In genomic region chr6:47308674-47309325, GRCh38 we compare ENCODE assay signal across 2 cellular contexts.
TF ChIP-seq lines count a peak whose summit lies in the region.

No MANE protein-coding gene starts in this region.

TF ChIP-seq in HEK293, 187 proteins besides CTCF, POLR2A, EP300 and RAD21 (continued from another document):
- TF ChIP-seq ZNF449 (tag by site-specific recombination; IDR thresholded peaks at IDR 0.05) (no peak), ZNF335 (tag by site-specific recombination; conservative IDR thresholded peaks at IDR 0.05) (peak; percentile 77; the same call in 1 of the 2 replicates), ZNF558 (tag by site-specific recombination; IDR thresholded peaks at IDR 0.05) (no peak), SALL2 (tag by site-specific recombination; IDR thresholded peaks at IDR 0.05; ENCODE audit: borderline replicate concordance) (no peak), HOXC10 (CRISPR knock-in tag; IDR thresholded peaks at IDR 0.05) (peak; percentile 49; the same call in 1 of the 2 replicates), ZNF571 (tag by site-specific recombination; IDR thresholded peaks at IDR 0.05) (no peak), ZNF239 (tag by site-specific recombination; IDR thresholded peaks at IDR 0.05) (no peak), ZNF776 (tag by site-specific recombination; IDR thresholded peaks at IDR 0.05; ENCODE audit: borderline replicate concordance) (no peak), PATZ1 (tag by site-specific recombination; IDR thresholded peaks at IDR 0.05) (0 out of 2 replicates have a peak, but pooled peaks have one; percentile 14), IKZF3 (tag by site-specific recombination; IDR thresholded peaks at IDR 0.05) (no peak), ZNF501 (tag by site-specific recombination; IDR thresholded peaks at IDR 0.05) (0 out of 2 replicates have a peak, but pooled peaks have one; percentile 52), ZNF677 (tag by site-specific recombination; IDR thresholded peaks at IDR 0.05) (no peak), PBX3 (CRISPR knock-in tag; IDR thresholded peaks at IDR 0.05) (peak; percentile 20; the same call in 1 of the 2 replicates)

TF ChIP-seq in HepG2, 621 proteins besides CTCF, POLR2A, EP300 and RAD21 (continues in another document):
- TF ChIP-seq, protein P1, sequence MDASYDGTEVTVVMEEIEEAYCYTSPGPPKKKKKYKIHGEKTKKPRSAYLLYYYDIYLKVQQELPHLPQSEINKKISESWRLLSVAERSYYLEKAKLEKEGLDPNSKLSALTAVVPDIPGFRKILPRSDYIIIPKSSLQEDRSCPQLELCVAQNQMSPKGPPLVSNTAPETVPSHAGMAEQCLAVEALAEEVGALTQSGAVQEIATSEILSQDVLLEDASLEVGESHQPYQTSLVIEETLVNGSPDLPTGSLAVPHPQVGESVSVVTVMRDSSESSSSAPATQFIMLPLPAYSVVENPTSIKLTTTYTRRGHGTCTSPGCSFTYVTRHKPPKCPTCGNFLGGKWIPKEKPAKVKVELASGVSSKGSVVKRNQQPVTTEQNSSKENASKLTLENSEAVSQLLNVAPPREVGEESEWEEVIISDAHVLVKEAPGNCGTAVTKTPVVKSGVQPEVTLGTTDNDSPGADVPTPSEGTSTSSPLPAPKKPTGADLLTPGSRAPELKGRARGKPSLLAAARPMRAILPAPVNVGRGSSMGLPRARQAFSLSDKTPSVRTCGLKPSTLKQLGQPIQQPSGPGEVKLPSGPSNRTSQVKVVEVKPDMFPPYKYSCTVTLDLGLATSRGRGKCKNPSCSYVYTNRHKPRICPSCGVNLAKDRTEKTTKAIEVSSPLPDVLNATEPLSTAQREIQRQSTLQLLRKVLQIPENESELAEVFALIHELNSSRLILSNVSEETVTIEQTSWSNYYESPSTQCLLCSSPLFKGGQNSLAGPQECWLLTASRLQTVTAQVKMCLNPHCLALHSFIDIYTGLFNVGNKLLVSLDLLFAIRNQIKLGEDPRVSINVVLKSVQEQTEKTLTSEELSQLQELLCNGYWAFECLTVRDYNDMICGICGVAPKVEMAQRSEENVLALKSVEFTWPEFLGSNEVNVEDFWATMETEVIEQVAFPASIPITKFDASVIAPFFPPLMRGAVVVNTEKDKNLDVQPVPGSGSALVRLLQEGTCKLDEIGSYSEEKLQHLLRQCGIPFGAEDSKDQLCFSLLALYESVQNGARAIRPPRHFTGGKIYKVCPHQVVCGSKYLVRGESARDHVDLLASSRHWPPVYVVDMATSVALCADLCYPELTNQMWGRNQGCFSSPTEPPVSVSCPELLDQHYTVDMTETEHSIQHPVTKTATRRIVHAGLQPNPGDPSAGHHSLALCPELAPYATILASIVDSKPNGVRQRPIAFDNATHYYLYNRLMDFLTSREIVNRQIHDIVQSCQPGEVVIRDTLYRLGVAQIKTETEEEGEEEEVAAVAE (CRISPR knock-in tag; IDR thresholded peaks at IDR 0.05; ENCODE audit: borderline replicate concordance), result no peak
- TF ChIP-seq ZNF563 (CRISPR knock-in tag; IDR thresholded peaks at IDR 0.05) (peak; percentile 18; the same call in 1 of the 2 replicates), ZNF441 (CRISPR knock-in tag; IDR thresholded peaks at IDR 0.05; ENCODE audit: borderline replicate concordance) (no peak), SMARCC2 (IDR thresholded peaks at IDR 0.05) (no peak), SRY (CRISPR knock-in tag; IDR thresholded peaks at IDR 0.05) (no peak), MNT (IDR thresholded peaks at IDR 0.05) (no peak), NR3C1 (CRISPR knock-in tag; IDR thresholded peaks at IDR 0.05) (no peak), CAMTA2 (CRISPR knock-in tag; IDR thresholded peaks at IDR 0.05; ENCODE audit: borderline replicate concordance) (no peak; the same call in 1 of the 2 replicates), SMARCE1 (IDR thresholded peaks at IDR 0.05; ENCODE audit: borderline replicate concordance) (no peak), JDP2 (CRISPR knock-in tag; IDR thresholded peaks at IDR 0.05; ENCODE audit: borderline replicate concordance) (no peak), ZKSCAN5 (CRISPR knock-in tag; IDR thresholded peaks at IDR 0.05) (no peak), ZNF746 (CRISPR knock-in tag; IDR thresholded peaks at IDR 0.05) (no peak), NAIF1 (CRISPR knock-in tag; IDR thresholded peaks at IDR 0.05; ENCODE audit: borderline replicate concordance) (peak; percentile 45; the same call in 1 of the 2 replicates), RORA (CRISPR knock-in tag; IDR thresholded peaks at IDR 0.05) (no peak; the same call in 1 of the 2 replicates), ZNF567 (CRISPR knock-in tag; IDR thresholded peaks at IDR 0.05; ENCODE audit: borderline replicate concordance) (no peak), ZNF446 (CRISPR knock-in tag; IDR thresholded peaks at IDR 0.05) (peak; percentile 56; the same call in 1 of the 2 replicates), SETDB1 (CRISPR knock-in tag; IDR thresholded peaks at IDR 0.05; ENCODE audit: borderline replicate concordance) (no peak), ZNF160 (CRISPR knock-in tag; IDR thresholded peaks at IDR 0.05) (no peak), DNMT3B (CRISPR knock-in tag; conservative IDR thresholded peaks at IDR 0.05) (no peak), NFYC (CRISPR knock-in tag; IDR thresholded peaks at IDR 0.05) (no peak), YEATS4 (CRISPR knock-in tag; IDR thresholded peaks at IDR 0.05; ENCODE audit: borderline replicate concordance) (no peak), ZNF501 (CRISPR knock-in tag; IDR thresholded peaks at IDR 0.05) (no peak), NRL (CRISPR knock-in tag; IDR thresholded peaks at IDR 0.05; ENCODE audit: borderline replicate concordance) (no peak; the same call in 1 of the 2 replicates), ZNF468 (CRISPR knock-in tag; IDR thresholded peaks at IDR 0.05) (no peak), HNRNPL (IDR thresholded peaks at IDR 0.05; ENCODE audit: low read depth, low read length) (no peak), ZUFSP (CRISPR knock-in tag; IDR thresholded peaks at IDR 0.05; ENCODE audit: borderline replicate concordance) (no peak), ZNF138 (CRISPR knock-in tag; IDR thresholded peaks at IDR 0.05; ENCODE audit: low read depth) (no peak), ZNF124 (CRISPR knock-in tag; IDR thresholded peaks at IDR 0.05) (no peak), GATAD1 (CRISPR knock-in tag; IDR thresholded peaks at IDR 0.05) (no peak), HNRNPLL (IDR thresholded peaks at IDR 0.05; ENCODE audit: low read depth, low read length, poor library complexity, severe bottlenecking) (no peak), PHB2 (IDR thresholded peaks at IDR 0.05; ENCODE audit: partially characterized antibody) (no peak), ZNF878 (CRISPR knock-in tag; IDR thresholded peaks at IDR 0.05) (no peak), AGO2 (optimal IDR thresholded peaks at IDR 0.05; ENCODE audit: low read depth, low read length) (peak; percentile 95), ZBTB4 (CRISPR knock-in tag; IDR thresholded peaks at IDR 0.05; ENCODE audit: borderline replicate concordance) (no peak), SP1 (IDR thresholded peaks at IDR 0.05) (no peak), SP1 (CRISPR knock-in tag; IDR thresholded peaks at IDR 0.05) (no peak)
- TF ChIP-seq, protein P2, sequence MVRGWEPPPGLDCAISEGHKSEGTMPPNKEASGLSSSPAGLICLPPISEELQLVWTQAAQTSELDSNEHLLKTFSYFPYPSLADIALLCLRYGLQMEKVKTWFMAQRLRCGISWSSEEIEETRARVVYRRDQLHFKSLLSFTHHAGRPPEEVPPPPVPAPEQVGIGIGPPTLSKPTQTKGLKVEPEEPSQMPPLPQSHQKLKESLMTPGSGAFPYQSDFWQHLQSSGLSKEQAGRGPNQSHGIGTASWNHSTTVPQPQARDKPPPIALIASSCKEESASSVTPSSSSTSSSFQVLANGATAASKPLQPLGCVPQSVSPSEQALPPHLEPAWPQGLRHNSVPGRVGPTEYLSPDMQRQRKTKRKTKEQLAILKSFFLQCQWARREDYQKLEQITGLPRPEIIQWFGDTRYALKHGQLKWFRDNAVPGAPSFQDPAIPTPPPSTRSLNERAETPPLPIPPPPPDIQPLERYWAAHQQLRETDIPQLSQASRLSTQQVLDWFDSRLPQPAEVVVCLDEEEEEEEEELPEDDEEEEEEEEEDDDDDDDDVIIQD (CRISPR knock-in tag; IDR thresholded peaks at IDR 0.05; ENCODE audit: low read depth), result no peak
- TF ChIP-seq, protein P3, sequence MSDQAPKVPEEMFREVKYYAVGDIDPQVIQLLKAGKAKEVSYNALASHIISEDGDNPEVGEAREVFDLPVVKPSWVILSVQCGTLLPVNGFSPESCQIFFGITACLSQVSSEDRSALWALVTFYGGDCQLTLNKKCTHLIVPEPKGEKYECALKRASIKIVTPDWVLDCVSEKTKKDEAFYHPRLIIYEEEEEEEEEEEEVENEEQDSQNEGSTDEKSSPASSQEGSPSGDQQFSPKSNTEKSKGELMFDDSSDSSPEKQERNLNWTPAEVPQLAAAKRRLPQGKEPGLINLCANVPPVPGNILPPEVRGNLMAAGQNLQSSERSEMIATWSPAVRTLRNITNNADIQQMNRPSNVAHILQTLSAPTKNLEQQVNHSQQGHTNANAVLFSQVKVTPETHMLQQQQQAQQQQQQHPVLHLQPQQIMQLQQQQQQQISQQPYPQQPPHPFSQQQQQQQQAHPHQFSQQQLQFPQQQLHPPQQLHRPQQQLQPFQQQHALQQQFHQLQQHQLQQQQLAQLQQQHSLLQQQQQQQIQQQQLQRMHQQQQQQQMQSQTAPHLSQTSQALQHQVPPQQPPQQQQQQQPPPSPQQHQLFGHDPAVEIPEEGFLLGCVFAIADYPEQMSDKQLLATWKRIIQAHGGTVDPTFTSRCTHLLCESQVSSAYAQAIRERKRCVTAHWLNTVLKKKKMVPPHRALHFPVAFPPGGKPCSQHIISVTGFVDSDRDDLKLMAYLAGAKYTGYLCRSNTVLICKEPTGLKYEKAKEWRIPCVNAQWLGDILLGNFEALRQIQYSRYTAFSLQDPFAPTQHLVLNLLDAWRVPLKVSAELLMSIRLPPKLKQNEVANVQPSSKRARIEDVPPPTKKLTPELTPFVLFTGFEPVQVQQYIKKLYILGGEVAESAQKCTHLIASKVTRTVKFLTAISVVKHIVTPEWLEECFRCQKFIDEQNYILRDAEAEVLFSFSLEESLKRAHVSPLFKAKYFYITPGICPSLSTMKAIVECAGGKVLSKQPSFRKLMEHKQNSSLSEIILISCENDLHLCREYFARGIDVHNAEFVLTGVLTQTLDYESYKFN (CRISPR knock-in tag; conservative IDR thresholded peaks at IDR 0.05), result no peak
- TF ChIP-seq, protein P4, sequence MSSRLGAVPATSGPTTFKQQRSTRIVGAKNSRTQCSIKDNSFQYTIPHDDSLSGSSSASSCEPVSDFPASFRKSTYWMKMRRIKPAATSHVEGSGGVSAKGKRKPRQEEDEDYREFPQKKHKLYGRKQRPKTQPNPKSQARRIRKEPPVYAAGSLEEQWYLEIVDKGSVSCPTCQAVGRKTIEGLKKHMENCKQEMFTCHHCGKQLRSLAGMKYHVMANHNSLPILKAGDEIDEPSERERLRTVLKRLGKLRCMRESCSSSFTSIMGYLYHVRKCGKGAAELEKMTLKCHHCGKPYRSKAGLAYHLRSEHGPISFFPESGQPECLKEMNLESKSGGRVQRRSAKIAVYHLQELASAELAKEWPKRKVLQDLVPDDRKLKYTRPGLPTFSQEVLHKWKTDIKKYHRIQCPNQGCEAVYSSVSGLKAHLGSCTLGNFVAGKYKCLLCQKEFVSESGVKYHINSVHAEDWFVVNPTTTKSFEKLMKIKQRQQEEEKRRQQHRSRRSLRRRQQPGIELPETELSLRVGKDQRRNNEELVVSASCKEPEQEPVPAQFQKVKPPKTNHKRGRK (CRISPR knock-in tag; IDR thresholded peaks at IDR 0.05), result no peak
- TF ChIP-seq, protein P5, sequence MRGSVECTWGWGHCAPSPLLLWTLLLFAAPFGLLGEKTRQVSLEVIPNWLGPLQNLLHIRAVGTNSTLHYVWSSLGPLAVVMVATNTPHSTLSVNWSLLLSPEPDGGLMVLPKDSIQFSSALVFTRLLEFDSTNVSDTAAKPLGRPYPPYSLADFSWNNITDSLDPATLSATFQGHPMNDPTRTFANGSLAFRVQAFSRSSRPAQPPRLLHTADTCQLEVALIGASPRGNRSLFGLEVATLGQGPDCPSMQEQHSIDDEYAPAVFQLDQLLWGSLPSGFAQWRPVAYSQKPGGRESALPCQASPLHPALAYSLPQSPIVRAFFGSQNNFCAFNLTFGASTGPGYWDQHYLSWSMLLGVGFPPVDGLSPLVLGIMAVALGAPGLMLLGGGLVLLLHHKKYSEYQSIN (CRISPR knock-in tag; IDR thresholded peaks at IDR 0.05; ENCODE audit: borderline replicate concordance), result 0 out of 2 replicates have a peak, but pooled peaks have one; percentile 41
